In the genomic region with DNA sequence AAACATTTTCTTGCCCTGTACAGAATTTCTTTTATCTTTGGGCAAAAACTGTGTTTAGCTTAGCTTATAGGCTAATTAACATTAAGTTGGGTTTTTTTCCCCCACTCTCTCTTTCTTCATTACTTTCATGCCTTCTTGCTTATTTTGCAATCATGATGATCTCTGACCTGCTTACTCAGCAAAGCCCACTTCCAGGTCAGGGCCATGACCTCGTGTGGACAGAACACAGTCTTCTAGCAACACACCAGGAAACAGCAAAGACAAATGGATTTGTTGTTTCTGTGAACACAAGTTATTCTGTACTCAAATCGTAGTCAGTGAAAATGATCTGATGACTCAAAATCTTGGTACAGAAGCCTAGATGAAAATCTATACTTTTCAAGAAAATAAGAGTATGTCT, we compare ENCODE assay signal across 1 cellular context.
TF ChIP-seq lines count a peak whose summit lies in the region.

No MANE protein-coding gene starts in this region.

TF ChIP-seq in IMR-90, 13 proteins besides CTCF, POLR2A, EP300 and RAD21 (continued from another document):
- TF ChIP-seq CEBPB (IDR thresholded peaks at IDR 0.05; ENCODE audit: low read depth, low read length): peak; percentile 43; the same call in 1 of the 2 replicates
